In the genomic region with DNA sequence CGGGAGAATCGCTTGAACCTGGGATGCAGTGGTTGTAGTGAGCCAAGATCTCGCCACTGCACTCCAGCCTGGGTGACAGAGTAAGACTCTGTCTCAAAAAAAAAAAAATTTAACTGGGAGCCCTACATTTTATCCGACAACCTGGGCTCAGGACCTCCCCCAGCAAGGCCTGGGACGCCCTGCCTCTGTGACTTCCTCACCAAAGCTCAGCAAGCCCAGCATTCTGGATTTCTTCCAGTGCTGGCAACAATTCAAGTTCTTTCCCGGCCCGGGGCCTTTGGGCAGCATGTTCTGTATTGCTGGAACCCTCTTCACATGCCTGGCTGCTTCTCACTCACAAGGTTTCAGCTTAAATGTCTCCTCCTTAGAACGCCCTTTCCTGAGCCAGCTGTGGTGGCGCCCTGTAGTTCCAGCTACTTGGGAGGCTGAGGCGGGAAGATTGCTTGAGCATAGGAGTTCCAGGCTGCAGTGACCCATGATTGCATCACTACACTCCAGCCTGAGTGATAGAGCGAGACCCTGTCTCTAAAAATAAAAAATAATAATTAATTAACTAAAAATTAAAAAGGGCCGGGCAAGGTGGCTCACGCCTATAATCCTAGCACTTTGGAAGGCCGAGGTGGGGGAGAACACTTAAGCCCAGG, we compare ENCODE assay signal across 23 cellular contexts. TPM values are rescaled to one million over a fixed set of nuclear protein-coding genes. Genes with fewer than 3 reads are reported as not detected.
DNase-seq lines count a peak whose midpoint lies in the region; TF ChIP-seq lines count a peak whose summit lies in the region.
"Had no signal": no experiment of that assay in that cellular context is flagged by ENCODE, and none has a peak within 500 bp of the region (broad histone marks: within the 10 kb centered on the region; RNA-seq: fewer than 3 reads in every experiment).

No MANE protein-coding gene starts in this region.

- no peak overlapping the region for H3K27ac Mint-ChIP-seq in neural progenitor cell
- H3K27ac Mint-ChIP-seq: CD8-positive, alpha-beta T cell; H9 had no signal

- H3K9me3 Mint-ChIP-seq in neural progenitor cell, result no peaks in the 10 kb centered on the region
- H3K9me3 Mint-ChIP-seq: CD8-positive, alpha-beta T cell; H9 had no signal

- TF ChIP-seq CTCF in thyroid gland (IDR thresholded peaks at IDR 0.05) (no peak), neural progenitor cell (IDR thresholded peaks at IDR 0.05) (no peak)

- no peak overlapping the region for H2AFZ ChIP-seq in GM23248
- H2AFZ ChIP-seq in neural progenitor cell (replicated peaks), result no peak overlapping the region

- H3K27me3 Mint-ChIP-seq in neural progenitor cell (ENCODE audit: insufficient read depth, low read depth), result peaks cover 9% of the 10 kb centered on the region

- H3K36me3 ChIP-seq in thyroid gland (no peaks in the 10 kb centered on the region), GM23248 (ENCODE audit: low read depth) (no peaks in the 10 kb centered on the region), neural progenitor cell (no peaks in the 10 kb centered on the region)

- H3K9me3 ChIP-seq in thyroid gland (no peaks in the 10 kb centered on the region), GM23248 (ENCODE audit: low read depth) (no peaks in the 10 kb centered on the region), neural progenitor cell (ENCODE audit: low read depth) (no peaks in the 10 kb centered on the region)

- no peak overlapping the region for H3K4me2 ChIP-seq in GM23248 (ENCODE audit: unreplicated experiment)
- no peak overlapping the region for H3K4me2 ChIP-seq in neural progenitor cell

- no peak overlapping the region for H3K4me3 ChIP-seq in thyroid gland (replicated peaks in 1 of 3)
- no peak overlapping the region for H3K4me3 ChIP-seq in GM23248
- no peak overlapping the region for H3K4me3 ChIP-seq in neural progenitor cell

- no peaks in the 10 kb centered on the region for H3K27me3 ChIP-seq in thyroid gland
- H3K27me3 ChIP-seq in GM23248 (replicated peaks; ENCODE audit: insufficient read depth), result peaks cover 37% of the 10 kb centered on the region
- peaks cover 28% of the 10 kb centered on the region for H3K27me3 ChIP-seq in neural progenitor cell

- no peaks in the 10 kb centered on the region for H4K20me1 ChIP-seq in GM23248 (ENCODE audit: insufficient read depth)
- no peaks in the 10 kb centered on the region for H4K20me1 ChIP-seq in neural progenitor cell (ENCODE audit: low read depth)

- peaks cover under 1% of the 10 kb centered on the region for H3K4me1 Mint-ChIP-seq in neural progenitor cell

- H3K27ac ChIP-seq in thyroid gland (peak overlapping the region in 1 of 3 donors; percentile 24), GM23248 (no peak overlapping the region), neural progenitor cell (no peak overlapping the region)

- no peaks in the 10 kb centered on the region for H3K36me3 Mint-ChIP-seq in neural progenitor cell
- H3K36me3 Mint-ChIP-seq: CD8-positive, alpha-beta T cell had no signal

- DNase-seq in activated effector memory CD4-positive, alpha-beta T cell treated with anti-CD3 and anti-CD28 coated beads, Interleukin-2, amount 50 U/mL, for 16 hours, result peak; percentile 46
- no peak for DNase-seq in activated effector memory CD4-positive, alpha-beta T cell treated with Interleukin-2 at 50 U/mL for 16 hours
- DNase-seq in NCI-H2196 (lab: John Stamatoyannopoulos, UW; ENCODE audit: unreplicated experiment) (peak; percentile 30), kidney tubule cell (ENCODE audit: low spot score) (peak; percentile 18), thyroid gland (peak; percentile 90), GM23248 (no peak), COR-L47 (lab: John Stamatoyannopoulos, UW) (no peak), neural progenitor cell (ENCODE audit: low spot score) (no peak)
- DNase-seq: AML-193; C1 segment of cervical spinal cord; Calu3; CD8-positive, alpha-beta T cell; H9; NCI-H1417; NCI-H1694 treated with DMSO at 0.1 percent for 48 hours; NCI-H2107; NCI-H345; NCI-H524; NCI-H774; NK-92 treated with Interleukin-12 subunit alpha and Interleukin-12 subunit beta, amount 100 ng/mL, for 24 hours had no signal

- H3K9me2 ChIP-seq in GM23248 (ENCODE audit: insufficient read depth), result no peaks in the 10 kb centered on the region

- no peaks in the 10 kb centered on the region for H3K79me2 ChIP-seq in GM23248 (ENCODE audit: insufficient read depth)
- no peaks in the 10 kb centered on the region for H3K79me2 ChIP-seq in neural progenitor cell (ENCODE audit: low read depth)

- intact Hi-C loops in thyroid gland (cut with DNase I), result no loop called here

- TF ChIP-seq POLR2A in thyroid gland (IDR thresholded peaks at IDR 0.05), result no peak

- H3F3A ChIP-seq in GM23248 (ENCODE audit: insufficient read depth) (no peaks in the 10 kb centered on the region), neural progenitor cell (ENCODE audit: low read depth) (no peaks in the 10 kb centered on the region)

- WGBS in thyroid gland, 2 donors, result 61 to 62% methylated on average over 14 of the region's 14 CpGs
- WGBS in GM23248 (ENCODE audit: low coverage in 1 of 2, low lambda C conversion rate in 2 of 2, missing lambda C conversion rate in 2 of 2), 2 experiments, result 59 to 63% methylated on average over 14 of the region's 14 CpGs

- H3K4me3 Mint-ChIP-seq in neural progenitor cell, result no peak overlapping the region
- H3K4me3 Mint-ChIP-seq: CD8-positive, alpha-beta T cell; H9 had no signal

- in situ Hi-C loops in GM23248 (cut with MboI), result no loop called here

- H3K4me1 ChIP-seq in thyroid gland (peaks cover 0 to 15% of the 10 kb centered on the region in 2 donors), GM23248 (ENCODE audit: insufficient read depth) (no peaks in the 10 kb centered on the region), neural progenitor cell (peaks cover 3% of the 10 kb centered on the region)

- H3K9ac ChIP-seq in GM23248 (no peak overlapping the region), neural progenitor cell (no peak overlapping the region)

RNA-seq across cellular contexts. Expression of a gene that starts 15.9 kb away (rescaled TPM):
- total RNA-seq in thyroid gland (under 1 TPM in 1 of 4 donors, not detected in 3; 0.13 TPM), neural progenitor cell (ENCODE audit: low replicate concordance) (1.9 and 3.7 TPM in 2 replicates)
- total RNA-seq in GM23248 (2014; rRNA removed; shearing (Covaris generic)), result 0.38 TPM in 1 of 2 replicates, not detected in the other
- polyA plus RNA-seq in GM23248 (2016; fragmentation: Nextera tagmentation; extraction: Ambion mirVana), result 0.14 TPM in 1 of 2 replicates, not detected in the other
- total RNA-seq: Calu3; CD8-positive, alpha-beta T cell; HT1080 had no signal

RNA-seq across cellular contexts. Expression of a gene that starts 30.4 kb away (rescaled TPM):
- total RNA-seq in thyroid gland (under 1 TPM in 1 of 4 donors, not detected in 3; 0.54 TPM), neural progenitor cell (ENCODE audit: low replicate concordance) (1.1 TPM in 1 of 2 replicates, not detected in the other)
- total RNA-seq in GM23248 (2014; rRNA removed; shearing (Covaris generic)), result not detected in 2 replicates
- polyA plus RNA-seq in GM23248 (2016; fragmentation: Nextera tagmentation; extraction: Ambion mirVana), result not detected in 2 replicates
- total RNA-seq: A172; Calu3; CD8-positive, alpha-beta T cell; H9; HT1080 had no signal
- polyA plus RNA-seq: AG04450 had no signal

RNA-seq across cellular contexts. Expression of a gene that starts 55.2 kb away (rescaled TPM):
- 10 to 100 TPM in 2 of 4 donors, 1 to 10 TPM in 2; 5.0 to 43.7 (median 12.4) TPM for total RNA-seq in thyroid gland
- 13.9 and 14.1 TPM in 2 replicates for total RNA-seq in GM23248 (2014; rRNA removed; shearing (Covaris generic))
- 26.9 and 27.4 TPM in 2 replicates for polyA plus RNA-seq in GM23248 (2016; fragmentation: Nextera tagmentation; extraction: Ambion mirVana)
- 19.4 and 26.9 TPM in 2 replicates for total RNA-seq in neural progenitor cell (ENCODE audit: low replicate concordance)

Comparison
In these comparisons a context has a peak if more than half of its experiments do, and no peak if none do; other contexts are left out.
1. DNase-seq: peak in activated effector memory CD4-positive, alpha-beta T cell treated with anti-CD3 and anti-CD28 coated beads, Interleukin-2, amount 50 U/mL, for 16 hours (single experiment), NCI-H2196 (single experiment), kidney tubule cell (single experiment) and thyroid gland (2 of 2); none in activated effector memory CD4-positive, alpha-beta T cell treated with Interleukin-2 at 50 U/mL for 16 hours (single experiment), GM23248 (single experiment), COR-L47 (single experiment) and neural progenitor cell (single experiment).